Comparison of ENCODE assay signal across 35 cellular contexts in the genomic region with DNA sequence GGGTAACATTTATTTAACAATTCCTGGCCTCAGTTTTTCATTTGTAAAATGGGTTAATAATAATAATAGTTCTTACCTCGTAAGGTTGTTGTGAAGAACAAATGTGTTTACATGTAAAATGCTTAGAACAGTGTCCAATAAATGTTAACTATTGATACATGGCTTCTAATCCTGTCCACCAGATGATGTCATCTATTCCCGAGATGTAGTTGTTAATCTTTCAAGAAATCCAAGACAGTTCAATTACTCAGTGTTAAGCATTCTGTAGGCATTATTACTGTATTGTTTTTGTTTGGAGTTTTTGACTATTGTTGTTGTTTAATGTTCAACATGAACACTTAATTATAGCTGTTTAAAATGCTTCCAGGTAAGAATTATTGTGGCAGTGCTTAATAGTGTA.
"Had no signal": no experiment of that assay in that cellular context is flagged by ENCODE, and none has a peak within 500 bp of the region (broad histone marks: within the 10 kb centered on the region; RNA-seq: fewer than 3 reads in every experiment).

No MANE protein-coding gene starts in this region.

- H3K4me3 ChIP-seq: MG63 had no signal

- H3K36me3 ChIP-seq: MG63 had no signal

- H3K9me3 ChIP-seq: MG63 had no signal

- H3K27me3 ChIP-seq: MG63 had no signal

- DNase-seq: Karpas-422, Kasumi-1, MG63, MM.1S, MV-4-11, NCI-H1048, NCI-H1092, NCI-H1092 treated with DMSO at 0.1 percent for 48 hours, NCI-H1105, NCI-H1105 treated with DMSO at 0.1 percent for 48 hours, NCI-H1417, NCI-H1417 treated with DMSO at 0.1 percent for 48 hours, NCI-H1436, NCI-H1436 treated with DMSO at 0.1 percent for 48 hours, NCI-H146, NCI-H1694, NCI-H1694 treated with DMSO at 0.1 percent for 48 hours, NCI-H187, NCI-H187 treated with DMSO at 0.1 percent for 48 hours, NCI-H1930, NCI-H2029, NCI-H2029 treated with DMSO at 0.1 percent for 48 hours, NCI-H2081, NCI-H2081 treated with DMSO at 0.1 percent for 48 hours, NCI-H2107, NCI-H2171, NCI-H2171 treated with DMSO at 0.1 percent for 48 hours, NCI-H2227 treated with DMSO at 0.1 percent for 48 hours, NCI-H226, NCI-H345, NCI-H446, NCI-H446 treated with DMSO at 0.1 percent for 48 hours, NCI-H510A, NCI-H510A treated with DMSO at 0.1 percent for 48 hours, NCI-H524 had no signal
